In the genomic region with DNA sequence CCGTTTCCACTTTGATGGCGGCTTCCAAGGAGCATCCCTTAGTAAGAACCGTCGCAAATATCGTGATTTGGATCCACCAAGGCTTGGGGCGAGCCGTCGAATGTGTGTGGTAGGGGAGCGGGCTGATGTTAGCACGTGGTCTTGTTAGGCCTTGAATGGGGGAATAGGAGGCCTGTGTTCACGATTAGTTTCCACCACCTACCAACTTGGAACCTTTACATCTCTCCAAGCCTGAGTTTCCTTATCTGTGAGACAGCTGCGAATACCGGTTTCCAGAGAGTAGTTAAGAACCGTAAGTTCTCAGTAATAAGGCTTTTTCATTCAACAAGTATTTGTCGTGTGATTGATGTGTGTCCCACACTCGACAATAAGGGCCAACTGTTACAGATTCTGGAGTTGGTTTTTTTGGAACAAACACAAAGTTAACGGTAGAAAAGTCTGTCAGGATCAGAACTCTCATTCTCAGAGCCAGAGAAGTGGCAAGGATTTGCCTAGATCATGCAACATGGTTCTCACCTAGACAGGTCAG, we compare ENCODE assay signal across 8 cellular contexts. TPM values are rescaled to one million over a fixed set of nuclear protein-coding genes. Genes with fewer than 3 reads are reported as not detected.
A peak's percentile ranks its signal among the peaks of the same experiment; 100 is the strongest.
DNase-seq lines count a peak whose midpoint lies in the region; ATAC-seq and TF ChIP-seq lines count a peak whose summit lies in the region.

No MANE protein-coding gene starts in this region.

- peaks cover 41% of the 10 kb centered on the region for H3K4me1 Mint-ChIP-seq in activated CD4-positive, alpha-beta T cell treated with anti-CD3 and anti-CD28 coated beads, Interleukin-2, amount 10 ng/mL, durations not matched to agents 7 days and 5 days

- peaks cover 41% of the 10 kb centered on the region for H3K79me2 ChIP-seq in SU-DHL-6 (ENCODE audit: insufficient read depth, low read length)

- H3K4me3 ChIP-seq in SU-DHL-6 (ENCODE audit: insufficient read depth, low read length, poor library complexity, severe bottlenecking): peak overlapping the region; percentile 90
- H3K4me3 ChIP-seq in fibroblast of pulmonary artery (replicated peaks; ENCODE audit: low read depth, low read length): peak overlapping the region; percentile 89
- H3K4me3 ChIP-seq in retinal pigment epithelial cell (ENCODE audit: low read length): peak overlapping the region; percentile 65

- TF ChIP-seq CTCF in SU-DHL-6 (IDR thresholded peaks at IDR 0.05; ENCODE audit: insufficient read depth, low read length, poor library complexity, severe bottlenecking) (no peak), fibroblast of pulmonary artery (IDR thresholded peaks at IDR 0.05; ENCODE audit: low read length, missing control alignments) (no peak), retinal pigment epithelial cell (conservative IDR thresholded peaks at IDR 0.05; ENCODE audit: low read depth, low read length) (no peak)

- H3K9me3 Mint-ChIP-seq in activated CD4-positive, alpha-beta T cell treated with anti-CD3 and anti-CD28 coated beads, Interleukin-2, amount 10 ng/mL, durations not matched to agents 7 days and 5 days: no peaks in the 10 kb centered on the region

- H3K9me3 ChIP-seq in SU-DHL-6 (ENCODE audit: insufficient read depth, low read length): no peaks in the 10 kb centered on the region

- peak overlapping the region; percentile 91 for H3K4me2 ChIP-seq in SU-DHL-6 (ENCODE audit: low read depth, low read length, poor library complexity, severe bottlenecking)

- H3K9ac ChIP-seq in SU-DHL-6 (ENCODE audit: low read length): peak overlapping the region; percentile 88

- no peaks in the 10 kb centered on the region for H3K27me3 Mint-ChIP-seq in activated CD4-positive, alpha-beta T cell treated with anti-CD3 and anti-CD28 coated beads, Interleukin-2, amount 10 ng/mL, durations not matched to agents 7 days and 5 days

- H3K36me3 ChIP-seq in SU-DHL-6 (ENCODE audit: low read length): peaks cover 8% of the 10 kb centered on the region

- no peak for DNase-seq in activated CD4-positive, alpha-beta T cell treated with anti-CD3 and anti-CD28 coated beads, Interleukin-2, amount 10 ng/mL, durations not matched to agents 7 days and 5 days
- DNase-seq in activated CD4-positive, alpha-beta T cell treated with anti-CD3 and anti-CD28 coated beads, Interleukin-2, amount 50 U/mL, for 48 hours: no peak
- DNase-seq in fibroblast of pulmonary artery (ENCODE audit: low read depth) (no peak), retinal pigment epithelial cell (ENCODE audit: low read depth) (no peak), mesenteric fat pad (ENCODE audit: low spot score) (no peak), NCI-H446 (lab: John Stamatoyannopoulos, UW) (no peak)

- no peaks in the 10 kb centered on the region for H4K20me1 ChIP-seq in SU-DHL-6 (ENCODE audit: low read depth, low read length)

- no peaks in the 10 kb centered on the region for H3K27me3 ChIP-seq in SU-DHL-6 (ENCODE audit: low read length)

- no peak for ATAC-seq in HG03571 (IDR thresholded peaks at IDR 0.05; ENCODE audit: unreplicated experiment)

- H3K9me2 ChIP-seq in SU-DHL-6 (replicated peaks; ENCODE audit: insufficient read depth, low read length): no peaks in the 10 kb centered on the region

- POLR2A ChIA-PET in activated CD4-positive, alpha-beta T cell treated with anti-CD3 and anti-CD28 coated beads, Interleukin-2, amount 10 ng/mL, durations not matched to agents 7 days and 5 days (lab: Charles Lee): no interaction called here

- H3K4me3 Mint-ChIP-seq in activated CD4-positive, alpha-beta T cell treated with anti-CD3 and anti-CD28 coated beads, Interleukin-2, amount 10 ng/mL, durations not matched to agents 7 days and 5 days: peak overlapping the region; percentile 93

- H3F3A ChIP-seq in SU-DHL-6 (ENCODE audit: insufficient read depth): no peaks in the 10 kb centered on the region

- CTCF ChIA-PET in activated CD4-positive, alpha-beta T cell treated with anti-CD3 and anti-CD28 coated beads, Interleukin-2, amount 10 ng/mL, durations not matched to agents 7 days and 5 days (lab: Charles Lee): no interaction called here

- H3K27ac Mint-ChIP-seq in activated CD4-positive, alpha-beta T cell treated with anti-CD3 and anti-CD28 coated beads, Interleukin-2, amount 10 ng/mL, durations not matched to agents 7 days and 5 days: peak overlapping the region; percentile 93

- H2AFZ ChIP-seq in SU-DHL-6 (ENCODE audit: low read depth, low read length, severe bottlenecking): peak overlapping the region; percentile 44

- peak overlapping the region; percentile 45 for H3K27ac ChIP-seq in SU-DHL-6 (ENCODE audit: low read depth, low read length)

- peaks cover 17% of the 10 kb centered on the region for H3K36me3 Mint-ChIP-seq in activated CD4-positive, alpha-beta T cell treated with anti-CD3 and anti-CD28 coated beads, Interleukin-2, amount 10 ng/mL, durations not matched to agents 7 days and 5 days (ENCODE audit: low read depth)

RNA-seq across cellular contexts. Expression of gene NUDC, which starts 0.7 kb away (rescaled TPM):
- 10 to 100 TPM; 56.2 to 64.5 TPM for total RNA-seq in activated CD4-positive, alpha-beta T cell treated with anti-CD3 and anti-CD28 coated beads, Interleukin-2, amount 10 ng/mL, durations not matched to agents 7 days and 5 days
- 49.7 TPM for total RNA-seq in mesenteric fat pad

RNA-seq across cellular contexts. Expression of gene NR0B2, which starts 8.5 kb away (rescaled TPM):
- not detected for total RNA-seq in activated CD4-positive, alpha-beta T cell treated with anti-CD3 and anti-CD28 coated beads, Interleukin-2, amount 10 ng/mL, durations not matched to agents 7 days and 5 days
- 0.29 TPM for total RNA-seq in mesenteric fat pad

RNA-seq across cellular contexts. Expression of gene GPATCH3, which starts 22.0 kb away (rescaled TPM):
- 10 to 100 TPM; 14.0 to 14.8 TPM for total RNA-seq in activated CD4-positive, alpha-beta T cell treated with anti-CD3 and anti-CD28 coated beads, Interleukin-2, amount 10 ng/mL, durations not matched to agents 7 days and 5 days
- 13.0 TPM for total RNA-seq in mesenteric fat pad

RNA-seq across cellular contexts. Expression of gene GPN2, which starts 32.2 kb away (rescaled TPM):
- 10 to 100 TPM; 25.9 to 26.9 TPM for total RNA-seq in activated CD4-positive, alpha-beta T cell treated with anti-CD3 and anti-CD28 coated beads, Interleukin-2, amount 10 ng/mL, durations not matched to agents 7 days and 5 days
- total RNA-seq in mesenteric fat pad: 28.5 TPM

RNA-seq across cellular contexts. Expression of gene KDF1, which starts 38.0 kb away (rescaled TPM):
- total RNA-seq in activated CD4-positive, alpha-beta T cell treated with anti-CD3 and anti-CD28 coated beads, Interleukin-2, amount 10 ng/mL, durations not matched to agents 7 days and 5 days: not detected
- not detected for total RNA-seq in mesenteric fat pad
